In the genomic region with DNA sequence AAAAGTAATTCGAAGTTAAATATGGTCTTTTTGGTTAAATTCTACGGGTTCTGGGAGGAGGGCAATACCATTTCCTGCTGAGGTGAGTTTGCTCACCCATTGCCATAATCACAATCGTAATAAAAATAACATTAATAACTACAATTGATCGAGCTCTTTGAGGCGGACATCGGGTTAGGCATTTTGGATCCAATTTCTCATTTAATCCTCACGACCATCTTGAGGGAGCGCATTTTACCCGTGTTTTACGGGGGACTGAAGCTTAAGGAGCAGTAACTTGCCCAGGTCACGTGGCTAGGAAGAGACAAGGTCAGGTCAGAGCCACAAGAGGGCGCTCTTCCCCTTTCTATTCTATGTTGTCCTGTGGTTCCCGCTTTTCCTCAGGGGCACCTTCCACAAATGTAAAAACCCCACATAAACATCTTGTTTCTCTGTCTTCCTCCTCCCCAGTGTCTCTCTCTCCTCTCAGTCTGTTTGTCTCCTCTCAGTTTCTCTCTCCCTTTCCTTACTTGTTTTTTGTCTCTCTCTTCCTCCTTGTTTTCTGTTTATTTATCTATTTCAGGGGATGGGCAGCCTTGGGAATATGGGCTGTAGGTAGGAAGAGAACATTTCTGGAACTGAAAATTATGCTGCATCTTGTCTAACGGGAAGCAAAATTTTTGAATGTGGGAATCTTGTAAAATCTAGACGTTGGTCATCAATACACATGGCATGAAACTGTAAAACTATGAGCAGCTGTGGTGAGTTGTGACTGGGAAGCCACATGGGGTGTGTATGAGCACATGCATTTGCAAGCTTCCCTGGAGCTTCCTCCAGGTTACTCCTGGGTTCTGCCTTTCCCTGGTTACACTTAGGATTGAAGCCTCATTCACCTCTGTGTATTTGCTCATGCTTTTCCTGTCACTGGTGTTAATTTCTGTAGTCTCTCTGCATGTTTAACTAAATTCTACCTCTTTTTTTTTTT, we compare ENCODE assay signal across 1 cellular context.
TF ChIP-seq lines count a peak whose summit lies in the region.

No MANE protein-coding gene starts in this region.

TF ChIP-seq in K562, 482 proteins besides CTCF, POLR2A, EP300 and RAD21 (continued from another document):
- TF ChIP-seq, protein P1, sequence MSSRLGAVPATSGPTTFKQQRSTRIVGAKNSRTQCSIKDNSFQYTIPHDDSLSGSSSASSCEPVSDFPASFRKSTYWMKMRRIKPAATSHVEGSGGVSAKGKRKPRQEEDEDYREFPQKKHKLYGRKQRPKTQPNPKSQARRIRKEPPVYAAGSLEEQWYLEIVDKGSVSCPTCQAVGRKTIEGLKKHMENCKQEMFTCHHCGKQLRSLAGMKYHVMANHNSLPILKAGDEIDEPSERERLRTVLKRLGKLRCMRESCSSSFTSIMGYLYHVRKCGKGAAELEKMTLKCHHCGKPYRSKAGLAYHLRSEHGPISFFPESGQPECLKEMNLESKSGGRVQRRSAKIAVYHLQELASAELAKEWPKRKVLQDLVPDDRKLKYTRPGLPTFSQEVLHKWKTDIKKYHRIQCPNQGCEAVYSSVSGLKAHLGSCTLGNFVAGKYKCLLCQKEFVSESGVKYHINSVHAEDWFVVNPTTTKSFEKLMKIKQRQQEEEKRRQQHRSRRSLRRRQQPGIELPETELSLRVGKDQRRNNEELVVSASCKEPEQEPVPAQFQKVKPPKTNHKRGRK (tag; IDR thresholded peaks at IDR 0.05): peak; percentile 65
- no peak for TF ChIP-seq NEUROD1 (IDR thresholded peaks at IDR 0.05; ENCODE audit: borderline replicate concordance, low read depth, low read length, partially characterized antibody)
- TF ChIP-seq, protein P2, sequence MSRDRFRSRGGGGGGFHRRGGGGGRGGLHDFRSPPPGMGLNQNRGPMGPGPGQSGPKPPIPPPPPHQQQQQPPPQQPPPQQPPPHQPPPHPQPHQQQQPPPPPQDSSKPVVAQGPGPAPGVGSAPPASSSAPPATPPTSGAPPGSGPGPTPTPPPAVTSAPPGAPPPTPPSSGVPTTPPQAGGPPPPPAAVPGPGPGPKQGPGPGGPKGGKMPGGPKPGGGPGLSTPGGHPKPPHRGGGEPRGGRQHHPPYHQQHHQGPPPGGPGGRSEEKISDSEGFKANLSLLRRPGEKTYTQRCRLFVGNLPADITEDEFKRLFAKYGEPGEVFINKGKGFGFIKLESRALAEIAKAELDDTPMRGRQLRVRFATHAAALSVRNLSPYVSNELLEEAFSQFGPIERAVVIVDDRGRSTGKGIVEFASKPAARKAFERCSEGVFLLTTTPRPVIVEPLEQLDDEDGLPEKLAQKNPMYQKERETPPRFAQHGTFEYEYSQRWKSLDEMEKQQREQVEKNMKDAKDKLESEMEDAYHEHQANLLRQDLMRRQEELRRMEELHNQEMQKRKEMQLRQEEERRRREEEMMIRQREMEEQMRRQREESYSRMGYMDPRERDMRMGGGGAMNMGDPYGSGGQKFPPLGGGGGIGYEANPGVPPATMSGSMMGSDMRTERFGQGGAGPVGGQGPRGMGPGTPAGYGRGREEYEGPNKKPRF (IDR thresholded peaks at IDR 0.05; ENCODE audit: low read depth, low read length): no peak
- TF ChIP-seq PHTF2 (CRISPR knock-in tag; IDR thresholded peaks at IDR 0.05): no peak
- 0 out of 2 replicates have a peak, but pooled peaks have one; percentile 24 for TF ChIP-seq CC2D1A (IDR thresholded peaks at IDR 0.05)
- no peak for TF ChIP-seq HNRNPK (IDR thresholded peaks at IDR 0.05; ENCODE audit: low read depth, low read length, poor library complexity, severe bottlenecking)
- TF ChIP-seq ZNF699 (CRISPR knock-in tag; IDR thresholded peaks at IDR 0.05; ENCODE audit: insufficient replicate concordance): no peak
- TF ChIP-seq MEF2D (tag; conservative IDR thresholded peaks at IDR 0.05; ENCODE audit: low read depth): no peak
- TF ChIP-seq ATF7 (IDR thresholded peaks at IDR 0.05): peak; percentile 64
- peak; percentile 82; the same call in 1 of the 2 replicates for TF ChIP-seq RB1 (IDR thresholded peaks at IDR 0.05; ENCODE audit: low read depth)
- TF ChIP-seq L3MBTL2 (IDR thresholded peaks at IDR 0.05): peak; percentile 46
- TF ChIP-seq, protein P3, sequence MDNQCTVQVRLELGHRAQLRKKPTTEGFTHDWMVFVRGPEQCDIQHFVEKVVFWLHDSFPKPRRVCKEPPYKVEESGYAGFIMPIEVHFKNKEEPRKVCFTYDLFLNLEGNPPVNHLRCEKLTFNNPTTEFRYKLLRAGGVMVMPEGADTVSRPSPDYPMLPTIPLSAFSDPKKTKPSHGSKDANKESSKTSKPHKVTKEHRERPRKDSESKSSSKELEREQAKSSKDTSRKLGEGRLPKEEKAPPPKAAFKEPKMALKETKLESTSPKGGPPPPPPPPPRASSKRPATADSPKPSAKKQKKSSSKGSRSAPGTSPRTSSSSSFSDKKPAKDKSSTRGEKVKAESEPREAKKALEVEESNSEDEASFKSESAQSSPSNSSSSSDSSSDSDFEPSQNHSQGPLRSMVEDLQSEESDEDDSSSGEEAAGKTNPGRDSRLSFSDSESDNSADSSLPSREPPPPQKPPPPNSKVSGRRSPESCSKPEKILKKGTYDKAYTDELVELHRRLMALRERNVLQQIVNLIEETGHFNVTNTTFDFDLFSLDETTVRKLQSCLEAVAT (IDR thresholded peaks at IDR 0.05): 0 out of 4 replicates have a peak, but pooled peaks of 1 of the 2 experiments have one; percentile 38
- TF ChIP-seq, protein P4, sequence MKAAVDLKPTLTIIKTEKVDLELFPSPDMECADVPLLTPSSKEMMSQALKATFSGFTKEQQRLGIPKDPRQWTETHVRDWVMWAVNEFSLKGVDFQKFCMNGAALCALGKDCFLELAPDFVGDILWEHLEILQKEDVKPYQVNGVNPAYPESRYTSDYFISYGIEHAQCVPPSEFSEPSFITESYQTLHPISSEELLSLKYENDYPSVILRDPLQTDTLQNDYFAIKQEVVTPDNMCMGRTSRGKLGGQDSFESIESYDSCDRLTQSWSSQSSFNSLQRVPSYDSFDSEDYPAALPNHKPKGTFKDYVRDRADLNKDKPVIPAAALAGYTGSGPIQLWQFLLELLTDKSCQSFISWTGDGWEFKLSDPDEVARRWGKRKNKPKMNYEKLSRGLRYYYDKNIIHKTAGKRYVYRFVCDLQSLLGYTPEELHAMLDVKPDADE (conservative IDR thresholded peaks at IDR 0.05; ENCODE audit: control insufficient read depth, low read depth, low read length): no peak
- no peak for TF ChIP-seq CBFA2T3 (IDR thresholded peaks at IDR 0.05)
- TF ChIP-seq KDM2B (CRISPR knock-in tag; IDR thresholded peaks at IDR 0.05): no peak
- no peak for TF ChIP-seq RBM15 (IDR thresholded peaks at IDR 0.05; ENCODE audit: insufficient read depth, low read length)
- TF ChIP-seq ZNF3 (CRISPR knock-in tag; IDR thresholded peaks at IDR 0.05): no peak
- TF ChIP-seq PHB2 (IDR thresholded peaks at IDR 0.05; ENCODE audit: low read depth): no peak
- TF ChIP-seq, protein P5, sequence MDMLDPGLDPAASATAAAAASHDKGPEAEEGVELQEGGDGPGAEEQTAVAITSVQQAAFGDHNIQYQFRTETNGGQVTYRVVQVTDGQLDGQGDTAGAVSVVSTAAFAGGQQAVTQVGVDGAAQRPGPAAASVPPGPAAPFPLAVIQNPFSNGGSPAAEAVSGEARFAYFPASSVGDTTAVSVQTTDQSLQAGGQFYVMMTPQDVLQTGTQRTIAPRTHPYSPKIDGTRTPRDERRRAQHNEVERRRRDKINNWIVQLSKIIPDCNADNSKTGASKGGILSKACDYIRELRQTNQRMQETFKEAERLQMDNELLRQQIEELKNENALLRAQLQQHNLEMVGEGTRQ (CRISPR knock-in tag; IDR thresholded peaks at IDR 0.05): peak; percentile 96
- TF ChIP-seq KLF10 (CRISPR knock-in tag; IDR thresholded peaks at IDR 0.05): no peak
